Comparison of ENCODE assay signal across 21 cellular contexts in genomic region chr13:68428292-68428691, GRCh38.
DNase-seq lines count a peak whose midpoint lies in the region; ATAC-seq, FAIRE-seq and TF ChIP-seq lines count a peak whose summit lies in the region.
"Had no signal": no experiment of that assay in that cellular context is flagged by ENCODE, and none has a peak within 500 bp of the region (broad histone marks: within the 10 kb centered on the region; RNA-seq: fewer than 3 reads in every experiment).

No MANE protein-coding gene starts in this region.

- H3K9me3 ChIP-seq in HepG2 (ENCODE audit: low read length) (no peaks in the 10 kb centered on the region), right lobe of liver (no peaks in the 10 kb centered on the region)
- H3K9me3 ChIP-seq: BLaER1, HAP-1 had no signal

- H2AFZ ChIP-seq in HepG2 (ENCODE audit: low read length) = no peak overlapping the region

- H3K27ac ChIP-seq in HepG2 (ENCODE audit: extremely low read length, insufficient read depth, low read length) (no peak overlapping the region), right lobe of liver (no peak overlapping the region)
- H3K27ac ChIP-seq: BLaER1, HL-60 had no signal

- no TSS peak for BruUV-seq in HepG2 (replicated peaks; lab: Mats Ljungman, UMichigan)

- CTCF ChIA-PET in HepG2 (lab: Yijun Ruan, JAX; ENCODE audit: low intra/inter-chr PET ratio, low total read pairs) = no interaction called here
- CTCF ChIA-PET in activated CD8-positive, alpha-beta memory T cell treated with anti-CD3 and anti-CD28 coated beads, Interleukin-2, amount 10 ng/mL, durations not matched to agents 7 days and 5 days (lab: Charles Lee) = no interaction called here

- no peak overlapping the region for H3K9ac ChIP-seq in HepG2 (ENCODE audit: insufficient read depth, low read depth, low read length)
- H3K9ac ChIP-seq: BLaER1 had no signal

- no peaks in the 10 kb centered on the region for H3K79me2 ChIP-seq in HepG2 (ENCODE audit: insufficient read depth, low read length)

- intact Hi-C loops in HepG2 (cut with micrococcal nuclease; ENCODE audit: unreplicated experiment) (no loop called here), right lobe of liver (cut with DNase I) (no loop called here)

- TF ChIP-seq POLR2A in HepG2 (IDR thresholded peaks at IDR 0.05; ENCODE audit: insufficient read depth in 1 of 2, low read depth in 2 of 2, low read length in 2 of 2) (no peak), right lobe of liver (IDR thresholded peaks at IDR 0.05) (no peak)

- no peaks in the 10 kb centered on the region for H3K27me3 Mint-ChIP-seq in activated CD8-positive, alpha-beta memory T cell treated with anti-CD3 and anti-CD28 coated beads, Interleukin-2, amount 10 ng/mL, durations not matched to agents 7 days and 5 days

- TF ChIP-seq EP300 in HepG2 (IDR thresholded peaks at IDR 0.05; ENCODE audit: low read depth in 2 of 2, low read length in 2 of 2) (no peak), HepG2 (CRISPR knock-in tag; IDR thresholded peaks at IDR 0.05; ENCODE audit: borderline replicate concordance) (no peak)

- no peak overlapping the region for H3K4me3 Mint-ChIP-seq in activated CD8-positive, alpha-beta memory T cell treated with anti-CD3 and anti-CD28 coated beads, Interleukin-2, amount 10 ng/mL, durations not matched to agents 7 days and 5 days
- no peak overlapping the region for H3K4me3 Mint-ChIP-seq in stimulated activated effector memory CD8-positive, alpha-beta T cell treated with anti-CD3 and anti-CD28 coated beads, Interleukin-12 subunit alpha, Interleukin-12 subunit beta, amount 100 ng/mL, for 72 hours
- H3K4me3 Mint-ChIP-seq: CD8-positive, alpha-beta T cell had no signal

- TF ChIP-seq CTCF in HepG2 (CRISPR knock-in tag; IDR thresholded peaks at IDR 0.05) (no peak), right lobe of liver (IDR thresholded peaks at IDR 0.05) (no peak), kidney epithelial cell (IDR thresholded peaks at IDR 0.05; ENCODE audit: insufficient read depth, low read length, poor library complexity, severe bottlenecking) (no peak)

- FAIRE-seq in HepG2 (lab: Jason Lieb, UNC) = no peak
- FAIRE-seq: D721Med had no signal

- in situ Hi-C loops in HepG2 (cut with HindIII; ENCODE audit: extremely low pct_ligation_motif_present, low pct_unique_long_range_greater_than_20kb) (no loop called here), KBM-7 (cut with MboI; ENCODE audit: low pct_unique_long_range_greater_than_20kb, low sequenced_read_pairs) (no loop called here)

- no peaks in the 10 kb centered on the region for H3K4me1 Mint-ChIP-seq in activated CD8-positive, alpha-beta memory T cell treated with anti-CD3 and anti-CD28 coated beads, Interleukin-2, amount 10 ng/mL, durations not matched to agents 7 days and 5 days
- no peaks in the 10 kb centered on the region for H3K4me1 Mint-ChIP-seq in stimulated activated effector memory CD8-positive, alpha-beta T cell treated with anti-CD3 and anti-CD28 coated beads, Interleukin-12 subunit alpha, Interleukin-12 subunit beta, amount 100 ng/mL, for 72 hours

- H3K27me3 ChIP-seq in HepG2 (ENCODE audit: control insufficient read depth in 1 of 2, insufficient read depth in 2 of 2, low read length in 2 of 2) (no peaks in the 10 kb centered on the region), right lobe of liver (no peaks in the 10 kb centered on the region), kidney epithelial cell (ENCODE audit: control insufficient read depth, insufficient read depth, low read length) (no peaks in the 10 kb centered on the region)
- H3K27me3 ChIP-seq: BLaER1 had no signal

- no peaks in the 10 kb centered on the region for H3K36me3 Mint-ChIP-seq in activated CD8-positive, alpha-beta memory T cell treated with anti-CD3 and anti-CD28 coated beads, Interleukin-2, amount 10 ng/mL, durations not matched to agents 7 days and 5 days
- H3K36me3 Mint-ChIP-seq in stimulated activated effector memory CD8-positive, alpha-beta T cell treated with anti-CD3 and anti-CD28 coated beads, Interleukin-12 subunit alpha, Interleukin-12 subunit beta, amount 100 ng/mL, for 72 hours = no peaks in the 10 kb centered on the region
- H3K36me3 Mint-ChIP-seq: CD8-positive, alpha-beta T cell had no signal

- POLR2A ChIA-PET in HepG2 (lab: Yijun Ruan, JAX) = no interaction called here

- H3K4me3 ChIP-seq in HepG2 (replicated peaks in 1 of 3; ENCODE audit: insufficient read depth in 1 of 3, low read depth in 2 of 3, low read length in 3 of 3) = no peak overlapping the region
- H3K4me3 ChIP-seq in right lobe of liver = no peak overlapping the region
- no peak overlapping the region for H3K4me3 ChIP-seq in kidney epithelial cell (ENCODE audit: low read depth, low read length)
- H3K4me3 ChIP-seq: BLaER1, HAP-1 had no signal

- no peak for ATAC-seq in HepG2
- ATAC-seq in right lobe of liver = no peak
- ATAC-seq in HG03460 (IDR thresholded peaks at IDR 0.05; ENCODE audit: unreplicated experiment) = no peak
- ATAC-seq in activated CD8-positive, alpha-beta memory T cell treated with anti-CD3 and anti-CD28 coated beads, Interleukin-2, amount 10 ng/mL, durations not matched to agents 7 days and 5 days = no peak
- no peak for ATAC-seq in stimulated activated effector memory CD8-positive, alpha-beta T cell treated with anti-CD3 and anti-CD28 coated beads, Interleukin-12 subunit alpha, Interleukin-12 subunit beta, amount 100 ng/mL, for 72 hours
- ATAC-seq: CD8-positive, alpha-beta T cell had no signal

- H3K4me2 ChIP-seq in HepG2 (ENCODE audit: low read depth, low read length) = no peak overlapping the region
- H3K4me2 ChIP-seq: BLaER1 had no signal

- no peak overlapping the region for H3K27ac Mint-ChIP-seq in activated CD8-positive, alpha-beta memory T cell treated with anti-CD3 and anti-CD28 coated beads, Interleukin-2, amount 10 ng/mL, durations not matched to agents 7 days and 5 days
- H3K27ac Mint-ChIP-seq in stimulated activated effector memory CD8-positive, alpha-beta T cell treated with anti-CD3 and anti-CD28 coated beads, Interleukin-12 subunit alpha, Interleukin-12 subunit beta, amount 100 ng/mL, for 72 hours = no peak overlapping the region
- H3K27ac Mint-ChIP-seq: CD8-positive, alpha-beta T cell had no signal

- H3K36me3 ChIP-seq in HepG2 (replicated peaks in 1 of 2; ENCODE audit: control insufficient read depth in 1 of 2, insufficient read depth in 2 of 2, low read length in 2 of 2) (no peaks in the 10 kb centered on the region), right lobe of liver (no peaks in the 10 kb centered on the region), kidney epithelial cell (ENCODE audit: control insufficient read depth, insufficient read depth, low read length) (no peaks in the 10 kb centered on the region)
- H3K36me3 ChIP-seq: BLaER1, HAP-1 had no signal

- H4K20me1 ChIP-seq in HepG2 (ENCODE audit: insufficient read depth, low read length) = no peaks in the 10 kb centered on the region
- H4K20me1 ChIP-seq: BLaER1 had no signal

- H3K4me1 ChIP-seq in HepG2 (ENCODE audit: insufficient read depth, low read length) (no peaks in the 10 kb centered on the region), right lobe of liver (no peaks in the 10 kb centered on the region)
- H3K4me1 ChIP-seq: BLaER1, HAP-1 had no signal

- peaks cover 22% of the 10 kb centered on the region for H3K9me3 Mint-ChIP-seq in activated CD8-positive, alpha-beta memory T cell treated with anti-CD3 and anti-CD28 coated beads, Interleukin-2, amount 10 ng/mL, durations not matched to agents 7 days and 5 days (ENCODE audit: low read depth)
- peaks cover 13% of the 10 kb centered on the region for H3K9me3 Mint-ChIP-seq in stimulated activated effector memory CD8-positive, alpha-beta T cell treated with anti-CD3 and anti-CD28 coated beads, Interleukin-12 subunit alpha, Interleukin-12 subunit beta, amount 100 ng/mL, for 72 hours

- 68% methylated on average over 4 of the region's 4 CpGs for WGBS in HepG2 (ENCODE audit: low lambda C conversion rate)
- WGBS in right lobe of liver (ENCODE audit: insufficient coverage, low coverage, low lambda C conversion rate, missing lambda C conversion rate) = 53% methylated on average over 4 of the region's 4 CpGs

- TF ChIP-seq RAD21 in HepG2 (CRISPR knock-in tag; IDR thresholded peaks at IDR 0.05) = no peak

- peak; percentile 6 for DNase-seq in HepG2 (ENCODE audit: low spot score)
- DNase-seq in right lobe of liver = no peak
- peak; percentile 68 for DNase-seq in astrocyte of the hippocampus (ENCODE audit: low read depth, low spot score)
- DNase-seq in kidney epithelial cell (ENCODE audit: low read depth) = peak; percentile 2
- no peak for DNase-seq in KBM-7
- no peak for DNase-seq in activated CD8-positive, alpha-beta memory T cell treated with anti-CD3 and anti-CD28 coated beads, Interleukin-2, amount 10 ng/mL, durations not matched to agents 7 days and 5 days
- no peak for DNase-seq in stimulated activated effector memory CD8-positive, alpha-beta T cell treated with anti-CD3 and anti-CD28 coated beads, Interleukin-12 subunit alpha, Interleukin-12 subunit beta, amount 100 ng/mL, for 72 hours (ENCODE audit: low spot score in 2 of 2)
- DNase-seq: 8988T; CD8-positive, alpha-beta T cell; DMS79; NCI-H1417; NCI-H187 treated with DMSO at 0.1 percent for 48 hours; NCI-H446; NCI-H69; NK-92 treated with Interleukin-12 subunit alpha and Interleukin-12 subunit beta, amount 100 ng/mL, for 24 hours; RPMI8226 had no signal

TF ChIP-seq in HepG2, 621 proteins besides CTCF, POLR2A, EP300 and RAD21 (continues in another document):
- peak; percentile 85 for TF ChIP-seq CEBPB (IDR thresholded peaks at IDR 0.05; ENCODE audit: borderline replicate concordance, low read depth, low read length)
- no peak for TF ChIP-seq ZNF335 (CRISPR knock-in tag; IDR thresholded peaks at IDR 0.05)
- TF ChIP-seq TBP (CRISPR knock-in tag; IDR thresholded peaks at IDR 0.05) = no peak

Comparison
In these comparisons a context has a peak if more than half of its experiments do, and no peak if none do; other contexts are left out.
1. DNase-seq: peak in HepG2 (single experiment), astrocyte of the hippocampus (single experiment) and kidney epithelial cell (single experiment); none in right lobe of liver (0 of 3), KBM-7 (single experiment), activated CD8-positive, alpha-beta memory T cell treated with anti-CD3 and anti-CD28 coated beads, Interleukin-2, amount 10 ng/mL, durations not matched to agents 7 days and 5 days (single experiment) and stimulated activated effector memory CD8-positive, alpha-beta T cell treated with anti-CD3 and anti-CD28 coated beads, Interleukin-12 subunit alpha, Interleukin-12 subunit beta, amount 100 ng/mL, for 72 hours (0 of 2).